In genomic region chr20:24461848-24462247, GRCh38 we compare ENCODE assay signal across 21 cellular contexts. TPM values are rescaled to one million over a fixed set of nuclear protein-coding genes. Genes with fewer than 3 reads are reported as not detected.
DNase-seq lines count a peak whose midpoint lies in the region; ATAC-seq and TF ChIP-seq lines count a peak whose summit lies in the region.
"Had no signal": no experiment of that assay in that cellular context is flagged by ENCODE, and none has a peak within 500 bp of the region (broad histone marks: within the 10 kb centered on the region; RNA-seq: fewer than 3 reads in every experiment).

No MANE protein-coding gene starts in this region.

- CTCF ChIA-PET in activated naive CD4-positive, alpha-beta T cell treated with anti-CD3 and anti-CD28 coated beads for 36 hours (lab: Charles Lee): no interaction called here

- DNase-seq in NCI-H2171 treated with DMSO at 0.1 percent for 48 hours (lab: John Stamatoyannopoulos, UW) (peak; percentile 46), NCI-H2171 (lab: John Stamatoyannopoulos, UW) (no peak), NCI-H69 (lab: John Stamatoyannopoulos, UW) (peak; percentile 45), endodermal cell (no peak), posterior vena cava (ENCODE audit: low spot score) (peak; percentile 18), Karpas-422 (no peak)
- no peak for DNase-seq in activated naive CD4-positive, alpha-beta T cell treated with anti-CD3 and anti-CD28 coated beads for 36 hours
- DNase-seq: AML-193, HCEC 1CT, KBM-7, MG63, NCI-H1092, NCI-H146, NCI-H2081, NCI-H510A, SW 1271 had no signal

- peaks cover 9% of the 10 kb centered on the region for H3K4me1 Mint-ChIP-seq in endodermal cell
- no peaks in the 10 kb centered on the region for H3K4me1 Mint-ChIP-seq in activated naive CD4-positive, alpha-beta T cell treated with anti-CD3 and anti-CD28 coated beads for 36 hours (ENCODE audit: low read depth)
- H3K4me1 Mint-ChIP-seq: CD14-positive monocyte had no signal

- no peak overlapping the region for H3K4me3 ChIP-seq in endodermal cell (ENCODE audit: low read length)
- H3K4me3 ChIP-seq in Karpas-422 (ENCODE audit: low read length): no peak overlapping the region
- H3K4me3 ChIP-seq: MG63 had no signal

- 80 to 100% methylated on average over 1 to 3 of the region's 3 CpGs for WGBS in endodermal cell (ENCODE audit: insufficient coverage in 1 of 2, insufficient read length in 1 of 2), 2 experiments

- H3K9me3 ChIP-seq in endodermal cell (ENCODE audit: control insufficient read depth, low read length) (no peaks in the 10 kb centered on the region), Karpas-422 (ENCODE audit: low read length) (no peaks in the 10 kb centered on the region)
- H3K9me3 ChIP-seq: MG63 had no signal

- peaks cover 60% of the 10 kb centered on the region for H3K27me3 Mint-ChIP-seq in endodermal cell (ENCODE audit: insufficient read depth)
- H3K27me3 Mint-ChIP-seq in activated naive CD4-positive, alpha-beta T cell treated with anti-CD3 and anti-CD28 coated beads for 36 hours (ENCODE audit: low read depth): no peaks in the 10 kb centered on the region

- H3K4me2 ChIP-seq in Karpas-422 (ENCODE audit: low read depth, low read length, poor library complexity, severe bottlenecking): no peak overlapping the region

- H4K20me1 ChIP-seq in Karpas-422 (ENCODE audit: insufficient read depth, low read depth, low read length): no peaks in the 10 kb centered on the region

- no peaks in the 10 kb centered on the region for H3K79me2 ChIP-seq in Karpas-422 (ENCODE audit: low read length)

- peaks cover 14% of the 10 kb centered on the region for H3K27me3 ChIP-seq in endodermal cell (ENCODE audit: control insufficient read depth, insufficient read depth, low read length, poor library complexity, severe bottlenecking)
- H3K27me3 ChIP-seq in Karpas-422 (ENCODE audit: low read length): no peaks in the 10 kb centered on the region
- H3K27me3 ChIP-seq: MG63 had no signal

- peak overlapping the region; percentile 51 for H3K27ac ChIP-seq in endodermal cell (ENCODE audit: low read depth, low read length)
- H3K27ac ChIP-seq in Karpas-422 (ENCODE audit: low read length): no peak overlapping the region
- H3K27ac ChIP-seq: 22Rv1 had no signal

- no peak overlapping the region for H3K4me3 Mint-ChIP-seq in endodermal cell
- no peak overlapping the region for H3K4me3 Mint-ChIP-seq in activated naive CD4-positive, alpha-beta T cell treated with anti-CD3 and anti-CD28 coated beads for 36 hours
- H3K4me3 Mint-ChIP-seq: CD14-positive monocyte had no signal

- no peak overlapping the region for H3K27ac Mint-ChIP-seq in endodermal cell
- H3K27ac Mint-ChIP-seq in activated naive CD4-positive, alpha-beta T cell treated with anti-CD3 and anti-CD28 coated beads for 36 hours: no peak overlapping the region
- H3K27ac Mint-ChIP-seq: CD14-positive monocyte had no signal

- H3K9me3 Mint-ChIP-seq in endodermal cell: no peaks in the 10 kb centered on the region
- no peaks in the 10 kb centered on the region for H3K9me3 Mint-ChIP-seq in activated naive CD4-positive, alpha-beta T cell treated with anti-CD3 and anti-CD28 coated beads for 36 hours

- no peaks in the 10 kb centered on the region for H3K36me3 Mint-ChIP-seq in endodermal cell (ENCODE audit: low read depth)
- no peaks in the 10 kb centered on the region for H3K36me3 Mint-ChIP-seq in activated naive CD4-positive, alpha-beta T cell treated with anti-CD3 and anti-CD28 coated beads for 36 hours (ENCODE audit: low read depth)
- H3K36me3 Mint-ChIP-seq: CD14-positive monocyte had no signal

- H3K9me2 ChIP-seq in Karpas-422 (replicated peaks; ENCODE audit: insufficient read depth, low read length): no peaks in the 10 kb centered on the region

- H2AFZ ChIP-seq in Karpas-422 (ENCODE audit: low read length): no peak overlapping the region

- intact Hi-C loops in posterior vena cava (cut with DNase I): no loop called here
- intact Hi-C loops in activated naive CD4-positive, alpha-beta T cell treated with anti-CD3 and anti-CD28 coated beads for 36 hours (cut with micrococcal nuclease): no loop called here

- no peak for TF ChIP-seq CTCF in endodermal cell (conservative IDR thresholded peaks at IDR 0.05)

- H3K4me1 ChIP-seq in endodermal cell (ENCODE audit: control insufficient read depth, insufficient read depth, low read length) (peaks cover 12% of the 10 kb centered on the region), Karpas-422 (ENCODE audit: low read length) (no peaks in the 10 kb centered on the region)

- H3K9ac ChIP-seq in endodermal cell (ENCODE audit: extremely low read depth, low read length, poor library complexity, severe bottlenecking) (no peak overlapping the region), Karpas-422 (ENCODE audit: low read length) (no peak overlapping the region)

- H3K36me3 ChIP-seq in endodermal cell (ENCODE audit: control insufficient read depth, insufficient read depth, low read length) (no peaks in the 10 kb centered on the region), Karpas-422 (ENCODE audit: insufficient read depth, low read length) (no peaks in the 10 kb centered on the region)
- H3K36me3 ChIP-seq: MG63 had no signal

- no peak for ATAC-seq in GM21526 (IDR thresholded peaks at IDR 0.05; ENCODE audit: low FRiP score, unreplicated experiment)
- ATAC-seq: Panc1, Right ventricle myocardium inferior had no signal

RNA-seq across cellular contexts. Expression of gene SYNDIG1, which starts 7.6 kb away (rescaled TPM):
- 1 to 10 TPM; 5.5 to 6.8 TPM for total RNA-seq in endodermal cell
- 4.6 TPM for polyA plus RNA-seq in endodermal cell (2013, experiment 1 of 2)
- polyA plus RNA-seq in endodermal cell (2013, experiment 2 of 2): 4.9 TPM
- 10 to 100 TPM; 11.3 to 22.5 TPM for total RNA-seq in posterior vena cava
- total RNA-seq in activated naive CD4-positive, alpha-beta T cell treated with anti-CD3 and anti-CD28 coated beads for 36 hours: not detected
- total RNA-seq in Karpas-422 (2014; rRNA removed; shearing (Covaris generic); ENCODE audit: low replicate concordance): not detected in 2 replicates
- polyA plus RNA-seq: CD14-positive monocyte had no signal

Comparison
In these comparisons a context has a peak if more than half of its experiments do, and no peak if none do; other contexts are left out.
1. DNase-seq: peak in NCI-H2171 treated with DMSO at 0.1 percent for 48 hours (single experiment), NCI-H69 (single experiment) and posterior vena cava (single experiment); none in NCI-H2171 (single experiment), endodermal cell (single experiment), activated naive CD4-positive, alpha-beta T cell treated with anti-CD3 and anti-CD28 coated beads for 36 hours (single experiment) and Karpas-422 (single experiment).